In the genomic region with DNA sequence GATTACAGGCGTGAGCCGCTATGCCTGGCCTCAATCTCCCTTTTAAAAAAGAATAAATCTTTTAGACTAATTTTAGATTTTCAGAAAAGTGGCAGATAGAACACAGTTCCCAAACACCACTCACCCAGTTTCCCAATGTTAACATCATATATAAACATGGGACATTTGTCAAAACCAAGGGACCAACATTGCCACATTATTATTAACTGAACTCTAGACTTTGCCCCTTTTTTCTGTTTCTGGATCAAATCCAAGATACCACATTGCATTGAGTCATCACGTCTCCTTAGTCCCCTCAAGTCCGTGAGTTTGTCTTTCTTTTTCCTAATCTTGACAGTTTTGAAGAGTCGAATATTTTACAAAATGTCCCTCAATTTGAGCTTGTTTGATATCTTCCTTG, we compare ENCODE assay signal across 14 cellular contexts. TPM values are rescaled to one million over a fixed set of nuclear protein-coding genes. Genes with fewer than 3 reads are reported as not detected.
A peak's percentile ranks its signal among the peaks of the same experiment; 100 is the strongest.
DNase-seq lines count a peak whose midpoint lies in the region; ATAC-seq lines count a peak whose summit lies in the region.
"Had no signal": no experiment of that assay in that cellular context is flagged by ENCODE, and none has a peak within 500 bp of the region (broad histone marks: within the 10 kb centered on the region; RNA-seq: fewer than 3 reads in every experiment).

No MANE protein-coding gene starts in this region.

- ATAC-seq in GM21717 (IDR thresholded peaks at IDR 0.05; ENCODE audit: unreplicated experiment) = no peak

- no peaks in the 10 kb centered on the region for H3K27me3 Mint-ChIP-seq in activated naive CD4-positive, alpha-beta T cell treated with anti-CD3 and anti-CD28 coated beads, Interleukin-2, amount 50 U/mL, for 24 hours
- H3K27me3 Mint-ChIP-seq in activated T-helper 1 cell treated with anti-CD3 and anti-CD28 coated beads, Interleukin-12 subunit alpha, Interleukin-12 subunit beta, Interleukin-2, Interleukin-4 antibody, amounts not matched to agents 30 ng/mL and 10 ng/mL and 1 ng/mL, durations not matched to agents 14 hours and 24 hours and 36 hours (ENCODE audit: insufficient read depth) = peaks cover 1% of the 10 kb centered on the region

- peaks cover 24% of the 10 kb centered on the region for H3K4me1 Mint-ChIP-seq in activated naive CD4-positive, alpha-beta T cell treated with anti-CD3 and anti-CD28 coated beads, Interleukin-2, amount 50 U/mL, for 24 hours
- peaks cover 23% of the 10 kb centered on the region for H3K4me1 Mint-ChIP-seq in activated T-helper 1 cell treated with anti-CD3 and anti-CD28 coated beads, Interleukin-12 subunit alpha, Interleukin-12 subunit beta, Interleukin-2, Interleukin-4 antibody, amounts not matched to agents 30 ng/mL and 10 ng/mL and 1 ng/mL, durations not matched to agents 14 hours and 24 hours and 36 hours (ENCODE audit: low read depth)

- H3K4me3 Mint-ChIP-seq in activated naive CD4-positive, alpha-beta T cell treated with anti-CD3 and anti-CD28 coated beads, Interleukin-2, amount 50 U/mL, for 24 hours = peak overlapping the region; percentile 61
- H3K4me3 Mint-ChIP-seq in activated T-helper 1 cell treated with anti-CD3 and anti-CD28 coated beads, Interleukin-12 subunit alpha, Interleukin-12 subunit beta, Interleukin-2, Interleukin-4 antibody, amounts not matched to agents 30 ng/mL and 10 ng/mL and 1 ng/mL, durations not matched to agents 14 hours and 24 hours and 36 hours = peak overlapping the region; percentile 42

- H3K36me3 Mint-ChIP-seq in activated naive CD4-positive, alpha-beta T cell treated with anti-CD3 and anti-CD28 coated beads, Interleukin-2, amount 50 U/mL, for 24 hours = peaks cover 2% of the 10 kb centered on the region
- peaks cover 3% of the 10 kb centered on the region for H3K36me3 Mint-ChIP-seq in activated T-helper 1 cell treated with anti-CD3 and anti-CD28 coated beads, Interleukin-12 subunit alpha, Interleukin-12 subunit beta, Interleukin-2, Interleukin-4 antibody, amounts not matched to agents 30 ng/mL and 10 ng/mL and 1 ng/mL, durations not matched to agents 14 hours and 24 hours and 36 hours (ENCODE audit: low read depth)

- DNase-seq in activated naive CD4-positive, alpha-beta T cell treated with anti-CD3 and anti-CD28 coated beads, Interleukin-2, amount 50 U/mL, for 16 hours = no peak
- no peak for DNase-seq in activated T-helper 1 cell treated with anti-CD3 and anti-CD28 coated beads, Interleukin-12 subunit alpha, Interleukin-12 subunit beta, Interleukin-2, Interleukin-4 antibody, amounts not matched to agents 30 ng/mL and 10 ng/mL and 1 ng/mL, durations not matched to agents 14 hours and 24 hours and 36 hours (ENCODE audit: low spot score)
- peak; percentile 10 for DNase-seq in iris pigment epithelial cell (ENCODE audit: low read depth)
- DNase-seq in ureter (ENCODE audit: low spot score) = peak; percentile 17
- no peak for DNase-seq in Ammon's horn (ENCODE audit: low spot score)
- DNase-seq in NAMALWA (ENCODE audit: low spot score) = no peak
- DNase-seq: activated CD4-positive, alpha-beta T cell treated with anti-CD3 and anti-CD28 coated beads, Interleukin-2, amount 50 U/mL, for 48 hours; DMS53; esophagus squamous epithelium; mammary epithelial cell; NCI-H187; transverse colon had no signal

- intact Hi-C loops in activated T-helper 1 cell treated with anti-CD3 and anti-CD28 coated beads, Interleukin-12 subunit alpha, Interleukin-12 subunit beta, Interleukin-2, Interleukin-4 antibody, amounts not matched to agents 30 ng/mL and 10 ng/mL and 1 ng/mL, durations not matched to agents 14 hours and 24 hours and 36 hours (cut with micrococcal nuclease) = no loop called here

- H3K9me3 Mint-ChIP-seq in activated naive CD4-positive, alpha-beta T cell treated with anti-CD3 and anti-CD28 coated beads, Interleukin-2, amount 50 U/mL, for 24 hours = no peaks in the 10 kb centered on the region
- H3K9me3 Mint-ChIP-seq in activated T-helper 1 cell treated with anti-CD3 and anti-CD28 coated beads, Interleukin-12 subunit alpha, Interleukin-12 subunit beta, Interleukin-2, Interleukin-4 antibody, amounts not matched to agents 30 ng/mL and 10 ng/mL and 1 ng/mL, durations not matched to agents 14 hours and 24 hours and 36 hours = no peaks in the 10 kb centered on the region

- H3K27ac Mint-ChIP-seq in activated naive CD4-positive, alpha-beta T cell treated with anti-CD3 and anti-CD28 coated beads, Interleukin-2, amount 50 U/mL, for 24 hours = peak overlapping the region; percentile 96
- peak overlapping the region; percentile 26 for H3K27ac Mint-ChIP-seq in activated T-helper 1 cell treated with anti-CD3 and anti-CD28 coated beads, Interleukin-12 subunit alpha, Interleukin-12 subunit beta, Interleukin-2, Interleukin-4 antibody, amounts not matched to agents 30 ng/mL and 10 ng/mL and 1 ng/mL, durations not matched to agents 14 hours and 24 hours and 36 hours

RNA-seq across cellular contexts. Expression of a gene that starts 2.4 kb away (rescaled TPM):
- 21.6 and 24.1 TPM in 2 replicates for total RNA-seq in activated T-helper 1 cell treated with anti-CD3 and anti-CD28 coated beads, Interleukin-12 subunit alpha, Interleukin-12 subunit beta, Interleukin-2, Interleukin-4 antibody, amounts not matched to agents 30 ng/mL and 10 ng/mL and 1 ng/mL, durations not matched to agents 14 hours and 24 hours and 36 hours
- 22.0 TPM for total RNA-seq in ureter

RNA-seq across cellular contexts. Expression of a gene that starts 60.0 kb away (rescaled TPM):
- total RNA-seq in activated T-helper 1 cell treated with anti-CD3 and anti-CD28 coated beads, Interleukin-12 subunit alpha, Interleukin-12 subunit beta, Interleukin-2, Interleukin-4 antibody, amounts not matched to agents 30 ng/mL and 10 ng/mL and 1 ng/mL, durations not matched to agents 14 hours and 24 hours and 36 hours = 96.8 and 101 TPM in 2 replicates
- 160 TPM for total RNA-seq in ureter

Comparison
In these comparisons a context has a peak if more than half of its experiments do, and no peak if none do; other contexts are left out.
1. DNase-seq: peak in iris pigment epithelial cell (single experiment) and ureter (single experiment); none in activated naive CD4-positive, alpha-beta T cell treated with anti-CD3 and anti-CD28 coated beads, Interleukin-2, amount 50 U/mL, for 16 hours (single experiment), activated T-helper 1 cell treated with anti-CD3 and anti-CD28 coated beads, Interleukin-12 subunit alpha, Interleukin-12 subunit beta, Interleukin-2, Interleukin-4 antibody, amounts not matched to agents 30 ng/mL and 10 ng/mL and 1 ng/mL, durations not matched to agents 14 hours and 24 hours and 36 hours (single experiment), Ammon's horn (single experiment) and NAMALWA (single experiment).